Comparison of ENCODE assay signal across 6 cellular contexts in genomic region chr22:38853883-38854282, GRCh38. TPM values are rescaled to one million over a fixed set of nuclear protein-coding genes. Genes with fewer than 3 reads are reported as not detected.
DNase-seq lines count a peak whose midpoint lies in the region; ATAC-seq and TF ChIP-seq lines count a peak whose summit lies in the region.
"Not testable (repeated sequence)": the region's sequence is repeated elsewhere in the genome, so short reads cannot be mapped to it uniquely, and the experiment has no call there.
"Had no signal": no experiment of that assay in that cellular context is flagged by ENCODE, and none has a peak within 500 bp of the region (broad histone marks: within the 10 kb centered on the region; RNA-seq: fewer than 3 reads in every experiment).

No MANE protein-coding gene starts in this region.

- H2AFZ ChIP-seq in neural progenitor cell (replicated peaks): not testable (repeated sequence)

- peak overlapping the region; percentile 68 for H3K4me2 ChIP-seq in neural progenitor cell

- not testable (repeated sequence) for H3K9me3 ChIP-seq in HEK293 (ENCODE audit: control insufficient read depth, insufficient read depth, low read depth, low read length); neural progenitor cell (ENCODE audit: low read depth); psoas muscle

- not testable (repeated sequence) for H3K9me3 Mint-ChIP-seq in brain, neural progenitor cell

- not testable (repeated sequence) for H3K27ac ChIP-seq in HEK293 (ENCODE audit: extremely low read depth, low read depth, low read length); neural progenitor cell; psoas muscle

- H3K36me3 Mint-ChIP-seq in brain, neural progenitor cell: not testable (repeated sequence)

- DNase-seq in HT1080 (ENCODE audit: low read depth): peak; percentile 34
- DNase-seq in neural progenitor cell (ENCODE audit: low spot score): not testable (repeated sequence)
- DNase-seq in psoas muscle: peak; percentile 0 to 3

- not testable (repeated sequence) for H3K4me3 ChIP-seq in HEK293 (ENCODE audit: low read depth, low read length); neural progenitor cell; psoas muscle

- ATAC-seq in psoas muscle: not testable (repeated sequence)

- H3K27ac Mint-ChIP-seq in brain: peak overlapping the region in 4 of 5 experiments; percentile 12 to 91 (median 73)
- H3K27ac Mint-ChIP-seq in neural progenitor cell: not testable (repeated sequence)

- H3K4me1 Mint-ChIP-seq in brain (peaks cover 34% of the 10 kb centered on the region), neural progenitor cell (peaks cover 42% of the 10 kb centered on the region)

- not testable (repeated sequence) for H3K4me1 ChIP-seq in HEK293 (ENCODE audit: control insufficient read depth, insufficient read depth, low read length); psoas muscle
- H3K4me1 ChIP-seq in neural progenitor cell: peaks cover 26% of the 10 kb centered on the region

- CTCF ChIA-PET in HEK293 (lab: Yijun Ruan, JAX): interaction anchor here (0.9 to 5.8 kb wide), 5 partner anchors 11 to 149 kb away, joined by 3 to 54 read pairs (median 14); partner anchors contain the start of gene CBX6

- not testable (repeated sequence) for H3K36me3 ChIP-seq in HEK293 (ENCODE audit: control insufficient read depth in 2 of 2, insufficient read depth in 1 of 2, low read length in 2 of 2); neural progenitor cell; psoas muscle (ENCODE audit: insufficient read depth in 1 of 2, low read depth in 1 of 2)

- not testable (repeated sequence) for H4K20me1 ChIP-seq in neural progenitor cell (ENCODE audit: low read depth)

- not testable (repeated sequence) for H3K27me3 Mint-ChIP-seq in brain
- peaks cover 30% of the 10 kb centered on the region for H3K27me3 Mint-ChIP-seq in neural progenitor cell (ENCODE audit: insufficient read depth, low read depth)

- not testable (repeated sequence) for H3K9ac ChIP-seq in neural progenitor cell

- POLR2A ChIA-PET in HEK293 (lab: Yijun Ruan, JAX): interaction anchor here (1.8 to 3.2 kb wide), 2 partner anchors 10 to 16 kb away, joined by 5 to 17 read pairs; partner anchors contain the start of gene NPTXR

- TF ChIP-seq CTCF in HEK293 (tag by site-specific recombination; IDR thresholded peaks at IDR 0.05); brain (conservative IDR thresholded peaks at IDR 0.05); neural progenitor cell (IDR thresholded peaks at IDR 0.05); psoas muscle (IDR thresholded peaks at IDR 0.05): not testable (repeated sequence)

- H3F3A ChIP-seq in neural progenitor cell (ENCODE audit: low read depth): peaks cover 30% of the 10 kb centered on the region

- H3K27me3 ChIP-seq in neural progenitor cell (peaks cover 27% of the 10 kb centered on the region), psoas muscle (ENCODE audit: insufficient read depth in 3 of 3, low read length in 2 of 3) (peaks cover 0 to 37% (median 9%) of the 10 kb centered on the region in 3 donors)

- peak overlapping the region in 1 of 5 experiments; percentile 43 for H3K4me3 Mint-ChIP-seq in brain
- not testable (repeated sequence) for H3K4me3 Mint-ChIP-seq in neural progenitor cell

- H3K79me2 ChIP-seq in neural progenitor cell (ENCODE audit: low read depth): not testable (repeated sequence)

- intact Hi-C loops in psoas muscle (cut with DNase I): not testable (repeated sequence)

- 68 to 75% (median 68%) methylated on average over 5 of the region's 5 CpGs for WGBS in psoas muscle, 3 donors

TF ChIP-seq in HEK293, 187 proteins besides CTCF, POLR2A, EP300 and RAD21:
- TF ChIP-seq WT1 (tag by site-specific recombination; IDR thresholded peaks at IDR 0.05): peak; percentile 41; the same call in 1 of the 2 replicates
- TF ChIP-seq ZFHX2 (tag by site-specific recombination; conservative IDR thresholded peaks at IDR 0.05): peak; percentile 50
- TF ChIP-seq EGR2 (tag by site-specific recombination; IDR thresholded peaks at IDR 0.05; ENCODE audit: low read depth): peak; percentile 44; the same call in 1 of the 2 replicates
- peak; percentile 62 for TF ChIP-seq OSR2 (tag by site-specific recombination; IDR thresholded peaks at IDR 0.05)
- TF ChIP-seq GLIS2 (tag by site-specific recombination; IDR thresholded peaks at IDR 0.05): peak; percentile 59
- peak; percentile 70 for TF ChIP-seq GLIS1 (tag by site-specific recombination; IDR thresholded peaks at IDR 0.05)
TF ChIP-seq in HEK293: peak in this region for 6; not testable (repeated sequence) for 181.

RNA-seq across cellular contexts. Expression of gene NPTXR, which starts 10.1 kb away (rescaled TPM):
- 2.6 and 2.9 TPM in 2 replicates for total RNA-seq in HT1080 (2014; rRNA removed; shearing (Covaris generic))
- 7.7 and 8.3 TPM in 2 replicates for polyA plus RNA-seq in HT1080 (2015; cell fraction: cytosol; rRNA removed)
- polyA plus RNA-seq in HT1080 (2015; cell fraction: nucleus; rRNA removed): 11.8 and 13.4 TPM in 2 replicates
- 120 TPM for polyA plus RNA-seq in brain (ENCODE audit: insufficient read depth, low read depth, low replicate concordance)
- total RNA-seq in neural progenitor cell (ENCODE audit: low replicate concordance): 0.99 and 2.5 TPM in 2 replicates
- 1 to 10 TPM in 1 of 4 donors, under 1 TPM in 3; 0.15 to 1.7 (median 0.61) TPM for total RNA-seq in psoas muscle
- under 1 TPM; 0.35 to 0.53 (median 0.39) TPM for polyA plus RNA-seq in psoas muscle
- polyA plus RNA-seq: CD14-positive monocyte had no signal

RNA-seq across cellular contexts. Expression of gene CBX6, which starts 18.1 kb away (rescaled TPM):
- total RNA-seq in HT1080 (2014; rRNA removed; shearing (Covaris generic)): 38.3 and 46.7 TPM in 2 replicates
- polyA plus RNA-seq in HT1080 (2015; cell fraction: cytosol; rRNA removed): 30.0 and 30.6 TPM in 2 replicates
- polyA plus RNA-seq in HT1080 (2015; cell fraction: nucleus; rRNA removed): 59.3 and 61.2 TPM in 2 replicates
- polyA plus RNA-seq in brain (ENCODE audit: insufficient read depth, low read depth, low replicate concordance): 64.4 TPM
- 14.0 and 29.7 TPM in 2 replicates for total RNA-seq in neural progenitor cell (ENCODE audit: low replicate concordance)
- total RNA-seq in psoas muscle: 10 to 100 TPM; 15.1 to 21.0 (median 17.4) TPM
- polyA plus RNA-seq in psoas muscle: 10 to 100 TPM in 1 of 3 donors, 1 to 10 TPM in 2; 5.2 to 17.1 (median 5.4) TPM

RNA-seq across cellular contexts. Expression of gene DNAL4, which starts 59.9 kb away (rescaled TPM):
- 3.1 and 6.9 TPM in 2 replicates for total RNA-seq in HT1080 (2014; rRNA removed; shearing (Covaris generic))
- polyA plus RNA-seq in HT1080 (2015; cell fraction: cytosol; rRNA removed): 10.7 and 17.4 TPM in 2 replicates
- polyA plus RNA-seq in HT1080 (2015; cell fraction: nucleus; rRNA removed): 6.5 and 7.6 TPM in 2 replicates
- polyA plus RNA-seq in brain (ENCODE audit: insufficient read depth, low read depth, low replicate concordance) (61.4 TPM), psoas muscle (10 to 100 TPM in 2 of 3 donors, 1 to 10 TPM in 1; 4.2 to 13.9 (median 11.8) TPM)
- total RNA-seq in neural progenitor cell (ENCODE audit: low replicate concordance) (10.7 and 24.3 TPM in 2 replicates), psoas muscle (1 to 10 TPM; 3.5 to 6.4 (median 4.7) TPM)
